26 cellular contexts compared by ENCODE assay signal in genomic region chr1:192160186-192160585, GRCh38. TPM values are rescaled to one million over a fixed set of nuclear protein-coding genes. Genes with fewer than 3 reads are reported as not detected.
DNase-seq lines count a peak whose midpoint lies in the region; ATAC-seq, FAIRE-seq and TF ChIP-seq lines count a peak whose summit lies in the region.
"Had no signal": no experiment of that assay in that cellular context is flagged by ENCODE, and none has a peak within 500 bp of the region (broad histone marks: within the 10 kb centered on the region; RNA-seq: fewer than 3 reads in every experiment).

No MANE protein-coding gene starts in this region.

- no peak for TF ChIP-seq POLR2A in endothelial cell of umbilical vein (IDR thresholded peaks at IDR 0.05; ENCODE audit: low read depth, low read length)

- POLR2A ChIA-PET in endothelial cell of umbilical vein (lab: Charles Lee): no interaction called here
- POLR2A ChIA-PET in GM10248 (lab: Yijun Ruan, JAX): no interaction called here

- CTCF ChIA-PET in endothelial cell of umbilical vein (lab: Charles Lee): interaction anchor here (1.4 to 1.6 kb wide), 2 partner anchors 10 kb away, joined by 4 to 5 read pairs; no protein-coding TSS in a partner anchor
- CTCF ChIA-PET in GM10248 (lab: Yijun Ruan, JAX): no interaction called here

- no peaks in the 10 kb centered on the region for H3K9me1 ChIP-seq in endothelial cell of umbilical vein (replicated peaks; ENCODE audit: control insufficient read depth, extremely low read depth, insufficient read depth, low read length)

- TF ChIP-seq CTCF in endothelial cell of umbilical vein (IDR thresholded peaks at IDR 0.05; ENCODE audit: extremely low read depth in 1 of 2, insufficient read depth in 1 of 2, low read depth in 1 of 2, low read length in 2 of 2) (no peak), colonic mucosa (IDR thresholded peaks at IDR 0.05) (no peak), GM10248 (IDR thresholded peaks at IDR 0.05; ENCODE audit: control extremely low read depth, extremely low read depth, low read depth, missing control alignments) (no peak)

- H4K20me1 ChIP-seq in BLaER1 treated with 17β-estradiol and CSF1 and Interleukin-3, amounts not matched to agents 10 nM and 100 nM: no peaks in the 10 kb centered on the region
- no peaks in the 10 kb centered on the region for H4K20me1 ChIP-seq in endothelial cell of umbilical vein (replicated peaks; ENCODE audit: control insufficient read depth, extremely low read depth, insufficient read depth, low read length)
- H4K20me1 ChIP-seq: BLaER1 had no signal

- DNase-seq in OCI-M1 (lab: John Stamatoyannopoulos, UW) (peak; percentile 58), endothelial cell of umbilical vein (ENCODE audit: low read depth, low spot score) (no peak), colonic mucosa (no peak), GM10248 (ENCODE audit: extremely low spot score) (no peak)
- no peak for DNase-seq in stimulated activated CD8-positive, alpha-beta memory T cell treated with anti-CD3 and anti-CD28 coated beads, Interleukin-4, amount 100 ng/mL, for 48 hours
- DNase-seq: activated CD4-positive, alpha-beta memory T cell treated with anti-CD3 and anti-CD28 coated beads, Interleukin-2, amount 10 ng/mL, durations not matched to agents 7 days and 5 days; activated CD4-positive, CD25-positive, alpha-beta regulatory T cell; activated gamma-delta T cell treated with Interleukin-2 at 50 U/mL for 16 hours; activated T-cell treated with anti-CD3 and anti-CD28 coated beads for 4 hours; amniotic stem cell; cortex of kidney; HFFc6; mesenchymal stem cell; naive thymus-derived CD8-positive, alpha-beta T cell; NCI-H146; NCI-H524 treated with DMSO at 0.1 percent for 48 hours; ovary had no signal

- H3K9ac ChIP-seq in BLaER1 treated with 17β-estradiol and CSF1 and Interleukin-3, amounts not matched to agents 10 nM and 100 nM: peak overlapping the region in 6 of 11 experiments; percentile 76 to 89 (median 86); a peak in 11 of 22 replicates
- H3K9ac ChIP-seq in endothelial cell of umbilical vein (replicated peaks; ENCODE audit: extremely low read depth, insufficient read depth, low read length) (no peak overlapping the region), colonic mucosa (ENCODE audit: low read depth in 2 of 2, low read length in 2 of 2) (no peak overlapping the region)
- H3K9ac ChIP-seq: BLaER1 had no signal

- peak overlapping the region in 7 of 10 experiments; percentile 40 to 73 (median 62); a peak in 13 of 20 replicates for H3K4me3 ChIP-seq in BLaER1 treated with 17β-estradiol and CSF1 and Interleukin-3, amounts not matched to agents 10 nM and 100 nM
- H3K4me3 ChIP-seq in endothelial cell of umbilical vein (replicated peaks in 1 of 3; ENCODE audit: insufficient read depth in 1 of 3, low read depth in 1 of 3, low read length in 3 of 3): no peak overlapping the region
- H3K4me3 ChIP-seq in colonic mucosa: no peak overlapping the region
- H3K4me3 ChIP-seq: BLaER1, ovary, right atrium auricular region, SJSA1 had no signal

- dilution Hi-C loops in endothelial cell of umbilical vein (cut with MboI; ENCODE audit: extremely low pct_ligation_motif_present, low sequenced_read_pairs): no loop called here

- no peak for ATAC-seq in GM19395 (IDR thresholded peaks at IDR 0.05; ENCODE audit: unreplicated experiment)
- ATAC-seq: naive thymus-derived CD8-positive, alpha-beta T cell had no signal

- no peaks in the 10 kb centered on the region for H3K79me2 ChIP-seq in endothelial cell of umbilical vein (ENCODE audit: control insufficient read depth, insufficient read depth, low read length)

- peak overlapping the region in 9 of 11 experiments; percentile 36 to 98 (median 94); a peak in 18 of 22 replicates for H3K27ac ChIP-seq in BLaER1 treated with 17β-estradiol and CSF1 and Interleukin-3, amounts not matched to agents 10 nM and 100 nM
- H3K27ac ChIP-seq in KOPT-K1 (ENCODE audit: low read depth, low read length, poor library complexity, severe bottlenecking): peak overlapping the region; percentile 43
- H3K27ac ChIP-seq in endothelial cell of umbilical vein (ENCODE audit: insufficient read depth, low read depth, low read length): no peak overlapping the region
- no peak overlapping the region for H3K27ac ChIP-seq in colonic mucosa
- H3K27ac ChIP-seq: BLaER1, ovary, right atrium auricular region, SJSA1 had no signal

- H3K4me1 ChIP-seq in BLaER1 treated with 17β-estradiol and CSF1 and Interleukin-3, amounts not matched to agents 10 nM and 100 nM: peaks cover 0 to 66% (median 39%) of the 10 kb centered on the region in 10 experiments; a peak in 15 of 20 replicates
- peaks cover 11% of the 10 kb centered on the region for H3K4me1 ChIP-seq in endothelial cell of umbilical vein (ENCODE audit: control insufficient read depth, extremely low read depth, insufficient read depth, low read length)
- H3K4me1 ChIP-seq in colonic mucosa: no peaks in the 10 kb centered on the region
- H3K4me1 ChIP-seq: BLaER1, right atrium auricular region, SJSA1 had no signal

- H3K27me3 ChIP-seq in BLaER1 treated with 17β-estradiol and CSF1 and Interleukin-3, amounts not matched to agents 10 nM and 100 nM: no peaks in the 10 kb centered on the region
- H3K27me3 ChIP-seq in endothelial cell of umbilical vein (ENCODE audit: control insufficient read depth in 2 of 2, insufficient read depth in 2 of 2, low read length in 2 of 2) (no peaks in the 10 kb centered on the region), colonic mucosa (no peaks in the 10 kb centered on the region)
- H3K27me3 ChIP-seq: BLaER1, ovary, right atrium auricular region, SJSA1 had no signal

- H3K36me3 ChIP-seq in BLaER1 treated with 17β-estradiol and CSF1 and Interleukin-3, amounts not matched to agents 10 nM and 100 nM: peaks cover 0 to 44% (median 16%) of the 10 kb centered on the region in 11 experiments; a peak in 12 of 22 replicates
- H3K36me3 ChIP-seq in KOPT-K1 (ENCODE audit: insufficient read depth, low read length) (no peaks in the 10 kb centered on the region), endothelial cell of umbilical vein (ENCODE audit: control insufficient read depth in 2 of 2, extremely low read depth in 1 of 2, insufficient read depth in 2 of 2, low read length in 2 of 2) (no peaks in the 10 kb centered on the region), colonic mucosa (no peaks in the 10 kb centered on the region)
- H3K36me3 ChIP-seq: BLaER1, ovary, right atrium auricular region, SJSA1 had no signal

- H3K4me2 ChIP-seq in BLaER1 treated with 17β-estradiol and CSF1 and Interleukin-3, amounts not matched to agents 10 nM and 100 nM: peak overlapping the region in 7 of 11 experiments; percentile 32 to 93 (median 74); a peak in 12 of 22 replicates
- no peak overlapping the region for H3K4me2 ChIP-seq in endothelial cell of umbilical vein (ENCODE audit: insufficient read depth, low read length)
- H3K4me2 ChIP-seq: BLaER1 had no signal

- no TSS peak for BruUV-seq in endothelial cell of umbilical vein (replicated peaks; lab: Mats Ljungman, UMichigan)

- H3K9me3 ChIP-seq in BLaER1 treated with 17β-estradiol and CSF1 and Interleukin-3, amounts not matched to agents 10 nM and 100 nM (replicated peaks in 1 of 11): peaks cover 4 to 39% (median 13%) of the 10 kb centered on the region in 11 experiments; a peak in 21 of 22 replicates
- H3K9me3 ChIP-seq in KOPT-K1 (ENCODE audit: insufficient read depth, low read length, poor library complexity, severe bottlenecking) (peaks cover 16% of the 10 kb centered on the region), endothelial cell of umbilical vein (replicated peaks; ENCODE audit: control insufficient read depth, insufficient read depth, low read length) (no peaks in the 10 kb centered on the region), colonic mucosa (no peaks in the 10 kb centered on the region)
- H3K9me3 ChIP-seq: ovary, SJSA1 had no signal

- FAIRE-seq in endothelial cell of umbilical vein (lab: Jason Lieb, UNC): no peak
- FAIRE-seq: bronchial epithelial cell, GM19239, HTR-8/SVneo had no signal

- intact Hi-C loops in endothelial cell of umbilical vein (cut with micrococcal nuclease) (no loop called here), colonic mucosa (cut with DNase I) (no loop called here)

- peak overlapping the region; percentile 66 for H2AFZ ChIP-seq in endothelial cell of umbilical vein (ENCODE audit: low read depth, low read length)

TF ChIP-seq in endothelial cell of umbilical vein, 7 proteins besides CTCF, POLR2A, EP300 and RAD21:
- no peak for TF ChIP-seq POLR2AphosphoS5 (IDR thresholded peaks at IDR 0.05; ENCODE audit: insufficient read depth, low read depth, low read length)
- no peak for TF ChIP-seq MAX (IDR thresholded peaks at IDR 0.05; ENCODE audit: insufficient read depth, insufficient read length)
- no peak for TF ChIP-seq MYC (IDR thresholded peaks at IDR 0.05; ENCODE audit: low read depth, low read length)
- TF ChIP-seq EZH2 (IDR thresholded peaks at IDR 0.05; ENCODE audit: borderline replicate concordance, low read depth, low read length, severe bottlenecking): no peak
- TF ChIP-seq JUN (IDR thresholded peaks at IDR 0.05; ENCODE audit: borderline replicate concordance, insufficient read depth, insufficient read length, low read depth): no peak

RNA-seq across cellular contexts. Expression of gene RGS18, which starts 1.9 kb away (rescaled TPM):
- total RNA-seq in endothelial cell of umbilical vein (not detected in 2 replicates), colonic mucosa (1 to 10 TPM in 1 of 2 donors, under 1 TPM in 1; 0.42 to 2.1 TPM)
- not detected in 2 replicates for polyA plus RNA-seq in endothelial cell of umbilical vein
- polyA plus RNA-seq in endothelial cell of umbilical vein (2011; cell fraction: cytosol; rRNA removed): not detected in 2 replicates
- not detected in 2 replicates for polyA plus RNA-seq in endothelial cell of umbilical vein (2011; cell fraction: nucleus; rRNA removed)
- polyA plus RNA-seq in endothelial cell of umbilical vein (2012): not detected in 2 replicates
- not detected in 2 replicates for polyA minus RNA-seq in endothelial cell of umbilical vein
- polyA minus RNA-seq in endothelial cell of umbilical vein (2011; cell fraction: cytosol; rRNA and poly(A)+ RNA removed): not detected
- polyA minus RNA-seq in endothelial cell of umbilical vein (2011; cell fraction: nucleus; rRNA and poly(A)+ RNA removed): not detected in 2 replicates
- total RNA-seq: bronchial epithelial cell, HFFc6, SJSA1 had no signal
- polyA plus RNA-seq: naive thymus-derived CD8-positive, alpha-beta T cell had no signal

Comparison
In these comparisons a context has a peak if more than half of its experiments do, and no peak if none do; other contexts are left out.
1. H3K27ac ChIP-seq: peak in BLaER1 treated with 17β-estradiol and CSF1 and Interleukin-3, amounts not matched to agents 10 nM and 100 nM (9 of 11) and KOPT-K1 (single experiment); none in endothelial cell of umbilical vein (single experiment) and colonic mucosa (single experiment).
2. H3K4me3 ChIP-seq: peak in BLaER1 treated with 17β-estradiol and CSF1 and Interleukin-3, amounts not matched to agents 10 nM and 100 nM (7 of 10); none in endothelial cell of umbilical vein (0 of 3) and colonic mucosa (single experiment).
3. H3K9ac ChIP-seq: peak in BLaER1 treated with 17β-estradiol and CSF1 and Interleukin-3, amounts not matched to agents 10 nM and 100 nM (6 of 11); none in endothelial cell of umbilical vein (single experiment) and colonic mucosa (0 of 2).